1 cellular context compared by ENCODE assay signal in genomic region chr11:33500865-33501479, GRCh38.
A peak's percentile ranks its signal among the peaks of the same experiment; 100 is the strongest.
TF ChIP-seq lines count a peak whose summit lies in the region.

No MANE protein-coding gene starts in this region.

TF ChIP-seq in K562, 482 proteins besides CTCF, POLR2A, EP300 and RAD21 (continued from another document):
- TF ChIP-seq REST (CRISPR knock-in tag; IDR thresholded peaks at IDR 0.05; ENCODE audit: low read depth) (peak; percentile 91), ZC3H11A (IDR thresholded peaks at IDR 0.05; ENCODE audit: low read depth, low read length) (no peak), YY1 (IDR thresholded peaks at IDR 0.05; ENCODE audit: borderline replicate concordance in 1 of 3, control insufficient read depth in 1 of 3, extremely low read depth in 1 of 3, insufficient read depth in 3 of 3, insufficient read length in 1 of 3, insufficient replicate concordance in 2 of 3, low read depth in 1 of 3, low read length in 2 of 3) (no peak), EHMT2 (IDR thresholded peaks at IDR 0.05) (peak; percentile 97), HDAC2 (IDR thresholded peaks at IDR 0.05) (0 out of 2 replicates have a peak, but pooled peaks have one; percentile 35), ZNF384 (IDR thresholded peaks at IDR 0.05; ENCODE audit: low read depth, low read length) (no peak), POLR3A (IDR thresholded peaks at IDR 0.05; ENCODE audit: borderline replicate concordance, extremely low read depth, insufficient read depth, insufficient read length) (no peak), CGGBP1 (CRISPR knock-in tag; IDR thresholded peaks at IDR 0.05) (no peak), TFAM (CRISPR knock-in tag; conservative IDR thresholded peaks at IDR 0.05) (no peak), ZNF766 (CRISPR knock-in tag; conservative IDR thresholded peaks at IDR 0.05) (no peak), HMG20B (CRISPR knock-in tag; IDR thresholded peaks at IDR 0.05) (no peak), SIX5 (IDR thresholded peaks at IDR 0.05; ENCODE audit: borderline replicate concordance in 1 of 2, insufficient read depth in 1 of 2, low read depth in 1 of 2, low read length in 2 of 2) (no peak), ZNF778 (CRISPR knock-in tag; IDR thresholded peaks at IDR 0.05) (no peak), U2AF1 (optimal IDR thresholded peaks at IDR 0.05; ENCODE audit: low read depth, low read length) (no peak), ZBED1 (IDR thresholded peaks at IDR 0.05) (no peak), HEY1 (CRISPR knock-in tag; IDR thresholded peaks at IDR 0.05; ENCODE audit: borderline replicate concordance) (no peak), ATF6 (CRISPR knock-in tag; IDR thresholded peaks at IDR 0.05) (no peak), MYNN (IDR thresholded peaks at IDR 0.05) (no peak), MYNN (CRISPR knock-in tag; IDR thresholded peaks at IDR 0.05) (no peak), ZNF3 (CRISPR knock-in tag; IDR thresholded peaks at IDR 0.05) (no peak), AFF1 (IDR thresholded peaks at IDR 0.05; ENCODE audit: low read depth in 1 of 2, partially characterized antibody in 2 of 2) (peak in 1 of 2 experiments; percentile 70), TBL1XR1 (IDR thresholded peaks at IDR 0.05; ENCODE audit: low read length in 2 of 2) (no peak), LEF1 (IDR thresholded peaks at IDR 0.05) (no peak), ILF3 (IDR thresholded peaks at IDR 0.05; ENCODE audit: borderline replicate concordance) (no peak)
- TF ChIP-seq, protein P1, sequence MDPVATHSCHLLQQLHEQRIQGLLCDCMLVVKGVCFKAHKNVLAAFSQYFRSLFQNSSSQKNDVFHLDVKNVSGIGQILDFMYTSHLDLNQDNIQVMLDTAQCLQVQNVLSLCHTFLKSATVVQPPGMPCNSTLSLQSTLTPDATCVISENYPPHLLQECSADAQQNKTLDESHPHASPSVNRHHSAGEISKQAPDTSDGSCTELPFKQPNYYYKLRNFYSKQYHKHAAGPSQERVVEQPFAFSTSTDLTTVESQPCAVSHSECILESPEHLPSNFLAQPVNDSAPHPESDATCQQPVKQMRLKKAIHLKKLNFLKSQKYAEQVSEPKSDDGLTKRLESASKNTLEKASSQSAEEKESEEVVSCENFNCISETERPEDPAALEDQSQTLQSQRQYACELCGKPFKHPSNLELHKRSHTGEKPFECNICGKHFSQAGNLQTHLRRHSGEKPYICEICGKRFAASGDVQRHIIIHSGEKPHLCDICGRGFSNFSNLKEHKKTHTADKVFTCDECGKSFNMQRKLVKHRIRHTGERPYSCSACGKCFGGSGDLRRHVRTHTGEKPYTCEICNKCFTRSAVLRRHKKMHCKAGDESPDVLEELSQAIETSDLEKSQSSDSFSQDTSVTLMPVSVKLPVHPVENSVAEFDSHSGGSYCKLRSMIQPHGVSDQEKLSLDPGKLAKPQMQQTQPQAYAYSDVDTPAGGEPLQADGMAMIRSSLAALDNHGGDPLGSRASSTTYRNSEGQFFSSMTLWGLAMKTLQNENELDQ (CRISPR knock-in tag; IDR thresholded peaks at IDR 0.05; ENCODE audit: borderline replicate concordance) = no peak
